In genomic region chr12:122886851-122887816, GRCh38 we compare ENCODE assay signal across 8 cellular contexts. TPM values are rescaled to one million over a fixed set of nuclear protein-coding genes. Genes with fewer than 3 reads are reported as not detected.
DNase-seq lines count a peak whose midpoint lies in the region; ATAC-seq and TF ChIP-seq lines count a peak whose summit lies in the region.

No MANE protein-coding gene starts in this region.

- DNase-seq in AG04450 (ENCODE audit: low read depth, low spot score) (no peak), SJCRH30 (peak; percentile 55 to 78), ecto neural progenitor cell (ENCODE audit: low spot score) (peak; percentile 72), DMS153 treated with DMSO at 0.1 percent for 48 hours (lab: John Stamatoyannopoulos, UW; ENCODE audit: unreplicated experiment) (no peak), GM03348 (ENCODE audit: low spot score) (no peak)

- H3K36me3 ChIP-seq in SJCRH30: no peaks in the 10 kb centered on the region; the same call in 1 of the 2 replicates
- H3K36me3 ChIP-seq in parathyroid adenoma (ENCODE audit: control insufficient read depth, insufficient read depth, low read length): no peaks in the 10 kb centered on the region

- H3K27ac ChIP-seq in AG04450 (ENCODE audit: low read depth, low read length) (peak overlapping the region; percentile 76), SJCRH30 (peak overlapping the region; percentile 8; the same call in 1 of the 2 replicates), parathyroid adenoma (peak overlapping the region; percentile 97)

- H3K79me2 ChIP-seq in parathyroid adenoma: peaks cover 52% of the 10 kb centered on the region

- TF ChIP-seq CTCF in AG04450 (IDR thresholded peaks at IDR 0.05; ENCODE audit: low read depth, low read length): no peak
- no peak for TF ChIP-seq CTCF in parathyroid adenoma (IDR thresholded peaks at IDR 0.05)

- POLR2A ChIA-PET in AG04450 (lab: Yijun Ruan, JAX): no interaction called here

- no peak overlapping the region for H3K9ac ChIP-seq in parathyroid adenoma

- no peaks in the 10 kb centered on the region for H3K9me3 ChIP-seq in AG04450 (ENCODE audit: control insufficient read depth, insufficient read depth, low read length)
- H3K9me3 ChIP-seq in SJCRH30 (replicated peaks): no peaks in the 10 kb centered on the region
- no peaks in the 10 kb centered on the region for H3K9me3 ChIP-seq in parathyroid adenoma (ENCODE audit: control insufficient read depth, low read length)

- no peak overlapping the region for H3K4me3 ChIP-seq in AG04450 (ENCODE audit: low read depth, low read length)
- H3K4me3 ChIP-seq in SJCRH30: no peak overlapping the region
- no peak overlapping the region for H3K4me3 ChIP-seq in parathyroid adenoma (ENCODE audit: low read depth, low read length)

- CTCF ChIA-PET in AG04450 (lab: Charles Lee): interaction anchor here (1.5 kb wide), 1 partner anchor 26 kb away, joined by 3 read pairs; no protein-coding TSS in a partner anchor

- no peak overlapping the region for H2AFZ ChIP-seq in parathyroid adenoma

- H3K4me2 ChIP-seq in parathyroid adenoma (ENCODE audit: low read length): peak overlapping the region; percentile 64

- ATAC-seq in GM19025 (IDR thresholded peaks at IDR 0.05; ENCODE audit: low read depth, unreplicated experiment) (peak; percentile 72), HG03159 (IDR thresholded peaks at IDR 0.05; ENCODE audit: unreplicated experiment) (peak; percentile 66)

- H3K27me3 ChIP-seq in AG04450 (ENCODE audit: control insufficient read depth, insufficient read depth, low read length): no peaks in the 10 kb centered on the region
- no peaks in the 10 kb centered on the region for H3K27me3 ChIP-seq in SJCRH30
- H3K27me3 ChIP-seq in parathyroid adenoma (ENCODE audit: control insufficient read depth, insufficient read depth, low read length): no peaks in the 10 kb centered on the region

- H3K4me1 ChIP-seq in SJCRH30 (peaks cover 48% of the 10 kb centered on the region), parathyroid adenoma (peaks cover 24% of the 10 kb centered on the region)

RNA-seq across cellular contexts. Expression of gene VPS37B, which starts 8.8 kb away (rescaled TPM):
- polyA plus RNA-seq in AG04450 (2011; rRNA removed): 23.9 and 24.5 TPM in 2 replicates
- polyA minus RNA-seq in AG04450 (2011; rRNA and poly(A)+ RNA removed): 16.0 and 17.6 TPM in 2 replicates
- total RNA-seq in SJCRH30 (2014; rRNA removed; shearing (Covaris generic)): 33.2 and 34.2 TPM in 2 replicates

RNA-seq across cellular contexts. Expression of gene HIP1R, which starts 51.9 kb away (rescaled TPM):
- polyA plus RNA-seq in AG04450 (2011; rRNA removed): 7.2 and 10.7 TPM in 2 replicates
- 11.3 and 20.1 TPM in 2 replicates for polyA minus RNA-seq in AG04450 (2011; rRNA and poly(A)+ RNA removed)
- 6.5 and 9.8 TPM in 2 replicates for total RNA-seq in SJCRH30 (2014; rRNA removed; shearing (Covaris generic))

Comparison
In these comparisons a context has a peak if more than half of its experiments do, and no peak if none do; other contexts are left out.
1. DNase-seq: peak in SJCRH30 (2 of 2) and ecto neural progenitor cell (single experiment); none in AG04450 (single experiment), DMS153 treated with DMSO at 0.1 percent for 48 hours (single experiment) and GM03348 (single experiment).
2. H3K27ac ChIP-seq: peak in every context shown above with its lines; median percentile 97 in parathyroid adenoma; 76 in AG04450; 8 in SJCRH30.